In the genomic region with DNA sequence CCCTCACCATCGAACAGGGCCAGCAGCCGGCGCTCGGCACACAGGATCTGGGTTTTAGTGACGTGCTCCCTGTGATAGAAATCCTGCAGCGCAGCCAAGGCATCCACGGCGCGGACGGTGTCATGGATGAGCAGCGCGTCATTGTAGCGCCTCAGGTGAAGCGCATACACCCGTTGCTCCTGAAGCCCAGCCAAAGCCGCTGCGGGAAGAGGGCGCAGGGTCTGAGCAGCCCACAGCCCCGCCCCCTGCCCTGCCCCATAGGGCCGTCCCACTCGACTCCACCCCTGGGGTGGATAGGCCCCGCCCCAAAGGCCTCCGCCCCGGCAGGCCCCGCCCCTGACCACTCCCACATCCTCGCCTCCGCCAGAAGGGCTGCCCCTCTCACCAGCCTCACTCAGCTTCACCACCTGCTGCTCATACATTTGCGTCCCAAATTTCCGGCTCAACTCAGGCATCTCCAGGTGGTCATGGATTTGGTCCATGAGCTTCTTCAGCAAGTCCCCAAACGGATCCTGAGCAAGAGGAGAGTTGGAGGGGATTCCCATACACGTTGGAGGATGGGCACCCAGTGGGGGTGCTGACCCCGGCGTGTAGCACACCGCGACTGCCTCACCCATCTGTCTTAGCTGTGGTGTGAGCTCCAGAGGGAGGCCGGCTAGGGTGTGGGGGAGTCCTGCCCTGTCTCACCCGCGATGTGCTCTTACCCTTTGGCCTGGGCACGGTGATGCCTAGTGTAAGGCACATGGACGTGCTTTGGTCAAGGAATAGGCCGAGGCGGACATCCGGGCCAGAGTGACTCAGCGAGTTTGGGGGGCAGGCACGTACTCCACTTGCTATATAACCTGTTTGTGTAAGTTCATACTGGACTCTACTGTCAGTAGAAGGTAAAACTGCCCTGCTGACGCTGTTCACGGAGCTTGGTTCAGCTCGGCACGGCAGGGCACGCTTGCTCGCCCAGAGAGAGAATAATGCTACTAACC, we compare ENCODE assay signal across 1 cellular context.
TF ChIP-seq lines count a peak whose summit lies in the region.

No MANE protein-coding gene starts in this region.

TF ChIP-seq in H1, 55 proteins besides CTCF, POLR2A, EP300 and RAD21:
- peak; percentile 87 for TF ChIP-seq CREB1 (IDR thresholded peaks at IDR 0.05)
- TF ChIP-seq BACH1 (IDR thresholded peaks at IDR 0.05; ENCODE audit: low read length), result peak; percentile 59
- no peak for TF ChIP-seq TCF12 (IDR thresholded peaks at IDR 0.05; ENCODE audit: low read depth, low read length)
- TF ChIP-seq FOSL1 (IDR thresholded peaks at IDR 0.05; ENCODE audit: insufficient read depth, low read depth, low read length), result no peak
- TF ChIP-seq, protein P1, sequence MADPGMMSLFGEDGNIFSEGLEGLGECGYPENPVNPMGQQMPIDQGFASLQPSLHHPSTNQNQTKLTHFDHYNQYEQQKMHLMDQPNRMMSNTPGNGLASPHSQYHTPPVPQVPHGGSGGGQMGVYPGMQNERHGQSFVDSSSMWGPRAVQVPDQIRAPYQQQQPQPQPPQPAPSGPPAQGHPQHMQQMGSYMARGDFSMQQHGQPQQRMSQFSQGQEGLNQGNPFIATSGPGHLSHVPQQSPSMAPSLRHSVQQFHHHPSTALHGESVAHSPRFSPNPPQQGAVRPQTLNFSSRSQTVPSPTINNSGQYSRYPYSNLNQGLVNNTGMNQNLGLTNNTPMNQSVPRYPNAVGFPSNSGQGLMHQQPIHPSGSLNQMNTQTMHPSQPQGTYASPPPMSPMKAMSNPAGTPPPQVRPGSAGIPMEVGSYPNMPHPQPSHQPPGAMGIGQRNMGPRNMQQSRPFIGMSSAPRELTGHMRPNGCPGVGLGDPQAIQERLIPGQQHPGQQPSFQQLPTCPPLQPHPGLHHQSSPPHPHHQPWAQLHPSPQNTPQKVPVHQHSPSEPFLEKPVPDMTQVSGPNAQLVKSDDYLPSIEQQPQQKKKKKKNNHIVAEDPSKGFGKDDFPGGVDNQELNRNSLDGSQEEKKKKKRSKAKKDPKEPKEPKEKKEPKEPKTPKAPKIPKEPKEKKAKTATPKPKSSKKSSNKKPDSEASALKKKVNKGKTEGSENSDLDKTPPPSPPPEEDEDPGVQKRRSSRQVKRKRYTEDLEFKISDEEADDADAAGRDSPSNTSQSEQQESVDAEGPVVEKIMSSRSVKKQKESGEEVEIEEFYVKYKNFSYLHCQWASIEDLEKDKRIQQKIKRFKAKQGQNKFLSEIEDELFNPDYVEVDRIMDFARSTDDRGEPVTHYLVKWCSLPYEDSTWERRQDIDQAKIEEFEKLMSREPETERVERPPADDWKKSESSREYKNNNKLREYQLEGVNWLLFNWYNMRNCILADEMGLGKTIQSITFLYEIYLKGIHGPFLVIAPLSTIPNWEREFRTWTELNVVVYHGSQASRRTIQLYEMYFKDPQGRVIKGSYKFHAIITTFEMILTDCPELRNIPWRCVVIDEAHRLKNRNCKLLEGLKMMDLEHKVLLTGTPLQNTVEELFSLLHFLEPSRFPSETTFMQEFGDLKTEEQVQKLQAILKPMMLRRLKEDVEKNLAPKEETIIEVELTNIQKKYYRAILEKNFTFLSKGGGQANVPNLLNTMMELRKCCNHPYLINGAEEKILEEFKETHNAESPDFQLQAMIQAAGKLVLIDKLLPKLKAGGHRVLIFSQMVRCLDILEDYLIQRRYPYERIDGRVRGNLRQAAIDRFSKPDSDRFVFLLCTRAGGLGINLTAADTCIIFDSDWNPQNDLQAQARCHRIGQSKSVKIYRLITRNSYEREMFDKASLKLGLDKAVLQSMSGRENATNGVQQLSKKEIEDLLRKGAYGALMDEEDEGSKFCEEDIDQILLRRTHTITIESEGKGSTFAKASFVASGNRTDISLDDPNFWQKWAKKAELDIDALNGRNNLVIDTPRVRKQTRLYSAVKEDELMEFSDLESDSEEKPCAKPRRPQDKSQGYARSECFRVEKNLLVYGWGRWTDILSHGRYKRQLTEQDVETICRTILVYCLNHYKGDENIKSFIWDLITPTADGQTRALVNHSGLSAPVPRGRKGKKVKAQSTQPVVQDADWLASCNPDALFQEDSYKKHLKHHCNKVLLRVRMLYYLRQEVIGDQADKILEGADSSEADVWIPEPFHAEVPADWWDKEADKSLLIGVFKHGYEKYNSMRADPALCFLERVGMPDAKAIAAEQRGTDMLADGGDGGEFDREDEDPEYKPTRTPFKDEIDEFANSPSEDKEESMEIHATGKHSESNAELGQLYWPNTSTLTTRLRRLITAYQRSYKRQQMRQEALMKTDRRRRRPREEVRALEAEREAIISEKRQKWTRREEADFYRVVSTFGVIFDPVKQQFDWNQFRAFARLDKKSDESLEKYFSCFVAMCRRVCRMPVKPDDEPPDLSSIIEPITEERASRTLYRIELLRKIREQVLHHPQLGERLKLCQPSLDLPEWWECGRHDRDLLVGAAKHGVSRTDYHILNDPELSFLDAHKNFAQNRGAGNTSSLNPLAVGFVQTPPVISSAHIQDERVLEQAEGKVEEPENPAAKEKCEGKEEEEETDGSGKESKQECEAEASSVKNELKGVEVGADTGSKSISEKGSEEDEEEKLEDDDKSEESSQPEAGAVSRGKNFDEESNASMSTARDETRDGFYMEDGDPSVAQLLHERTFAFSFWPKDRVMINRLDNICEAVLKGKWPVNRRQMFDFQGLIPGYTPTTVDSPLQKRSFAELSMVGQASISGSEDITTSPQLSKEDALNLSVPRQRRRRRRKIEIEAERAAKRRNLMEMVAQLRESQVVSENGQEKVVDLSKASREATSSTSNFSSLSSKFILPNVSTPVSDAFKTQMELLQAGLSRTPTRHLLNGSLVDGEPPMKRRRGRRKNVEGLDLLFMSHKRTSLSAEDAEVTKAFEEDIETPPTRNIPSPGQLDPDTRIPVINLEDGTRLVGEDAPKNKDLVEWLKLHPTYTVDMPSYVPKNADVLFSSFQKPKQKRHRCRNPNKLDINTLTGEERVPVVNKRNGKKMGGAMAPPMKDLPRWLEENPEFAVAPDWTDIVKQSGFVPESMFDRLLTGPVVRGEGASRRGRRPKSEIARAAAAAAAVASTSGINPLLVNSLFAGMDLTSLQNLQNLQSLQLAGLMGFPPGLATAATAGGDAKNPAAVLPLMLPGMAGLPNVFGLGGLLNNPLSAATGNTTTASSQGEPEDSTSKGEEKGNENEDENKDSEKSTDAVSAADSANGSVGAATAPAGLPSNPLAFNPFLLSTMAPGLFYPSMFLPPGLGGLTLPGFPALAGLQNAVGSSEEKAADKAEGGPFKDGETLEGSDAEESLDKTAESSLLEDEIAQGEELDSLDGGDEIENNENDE (IDR thresholded peaks at IDR 0.05; ENCODE audit: insufficient replicate concordance, low read length), result no peak
- no peak for TF ChIP-seq TEAD4 (IDR thresholded peaks at IDR 0.05; ENCODE audit: low read depth, low read length)
- TF ChIP-seq KDM4A (IDR thresholded peaks at IDR 0.05; ENCODE audit: low read depth, low read length, severe bottlenecking), result peak; percentile 45
- no peak for TF ChIP-seq HDAC2 (IDR thresholded peaks at IDR 0.05; ENCODE audit: borderline replicate concordance in 1 of 2, low read depth in 2 of 2, low read length in 2 of 2)
- TF ChIP-seq NRF1 (IDR thresholded peaks at IDR 0.05; ENCODE audit: low read depth, low read length), result no peak
- no peak for TF ChIP-seq BRCA1 (IDR thresholded peaks at IDR 0.05; ENCODE audit: low read depth, low read length)
- TF ChIP-seq HDAC6 (IDR thresholded peaks at IDR 0.05; ENCODE audit: low read depth, low read length), result no peak
- no peak for TF ChIP-seq KDM1A (IDR thresholded peaks at IDR 0.05; ENCODE audit: borderline replicate concordance, low read length)
- TF ChIP-seq TBP (IDR thresholded peaks at IDR 0.05; ENCODE audit: low read depth, low read length), result no peak; the same call in 1 of the 2 replicates
- no peak for TF ChIP-seq RNF2 (IDR thresholded peaks at IDR 0.05; ENCODE audit: borderline replicate concordance, low read depth, low read length, missing control alignments, poor library complexity, severe bottlenecking)
- TF ChIP-seq, protein P2, sequence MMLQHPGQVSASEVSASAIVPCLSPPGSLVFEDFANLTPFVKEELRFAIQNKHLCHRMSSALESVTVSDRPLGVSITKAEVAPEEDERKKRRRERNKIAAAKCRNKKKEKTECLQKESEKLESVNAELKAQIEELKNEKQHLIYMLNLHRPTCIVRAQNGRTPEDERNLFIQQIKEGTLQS (IDR thresholded peaks at IDR 0.05; ENCODE audit: insufficient read depth, low read depth, low read length), result no peak
- TF ChIP-seq EGR1 (IDR thresholded peaks at IDR 0.05; ENCODE audit: borderline replicate concordance, low read depth, low read length), result no peak
- TF ChIP-seq ASH2L (IDR thresholded peaks at IDR 0.05; ENCODE audit: low read length), result peak; percentile 2
- no peak for TF ChIP-seq CBX5 (IDR thresholded peaks at IDR 0.05; ENCODE audit: low read depth, low read length)
- no peak for TF ChIP-seq RXRA (IDR thresholded peaks at IDR 0.05; ENCODE audit: insufficient read depth, low read depth, low read length)
- TF ChIP-seq TAF1 (IDR thresholded peaks at IDR 0.05; ENCODE audit: low read depth, low read length), result peak; percentile 64
- TF ChIP-seq JUND (IDR thresholded peaks at IDR 0.05; ENCODE audit: low read length), result no peak
- TF ChIP-seq SRF (IDR thresholded peaks at IDR 0.05; ENCODE audit: low read depth, low read length), result no peak
- no peak; the same call in 1 of the 2 replicates for TF ChIP-seq GABPA (IDR thresholded peaks at IDR 0.05; ENCODE audit: borderline replicate concordance, insufficient read depth, low read length)
- no peak for TF ChIP-seq SUZ12 (IDR thresholded peaks at IDR 0.05; ENCODE audit: low read length)
- TF ChIP-seq SP2 (IDR thresholded peaks at IDR 0.05; ENCODE audit: low read length), result no peak
- no peak for TF ChIP-seq RBBP5 (IDR thresholded peaks at IDR 0.05; ENCODE audit: borderline replicate concordance, low read depth, low read length)
- TF ChIP-seq, protein P3, sequence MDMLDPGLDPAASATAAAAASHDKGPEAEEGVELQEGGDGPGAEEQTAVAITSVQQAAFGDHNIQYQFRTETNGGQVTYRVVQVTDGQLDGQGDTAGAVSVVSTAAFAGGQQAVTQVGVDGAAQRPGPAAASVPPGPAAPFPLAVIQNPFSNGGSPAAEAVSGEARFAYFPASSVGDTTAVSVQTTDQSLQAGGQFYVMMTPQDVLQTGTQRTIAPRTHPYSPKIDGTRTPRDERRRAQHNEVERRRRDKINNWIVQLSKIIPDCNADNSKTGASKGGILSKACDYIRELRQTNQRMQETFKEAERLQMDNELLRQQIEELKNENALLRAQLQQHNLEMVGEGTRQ (IDR thresholded peaks at IDR 0.05; ENCODE audit: low read length), result no peak
- no peak for TF ChIP-seq SAP30 (IDR thresholded peaks at IDR 0.05; ENCODE audit: insufficient read depth, insufficient replicate concordance, low read length)
- TF ChIP-seq, protein P4, sequence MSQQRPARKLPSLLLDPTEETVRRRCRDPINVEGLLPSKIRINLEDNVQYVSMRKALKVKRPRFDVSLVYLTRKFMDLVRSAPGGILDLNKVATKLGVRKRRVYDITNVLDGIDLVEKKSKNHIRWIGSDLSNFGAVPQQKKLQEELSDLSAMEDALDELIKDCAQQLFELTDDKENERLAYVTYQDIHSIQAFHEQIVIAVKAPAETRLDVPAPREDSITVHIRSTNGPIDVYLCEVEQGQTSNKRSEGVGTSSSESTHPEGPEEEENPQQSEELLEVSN (IDR thresholded peaks at IDR 0.05), result no peak
- no peak for TF ChIP-seq SIX5 (IDR thresholded peaks at IDR 0.05; ENCODE audit: low read depth, low read length)
- peak; percentile 76; the same call in 1 of the 2 replicates for TF ChIP-seq POLR2AphosphoS5 (IDR thresholded peaks at IDR 0.05; ENCODE audit: low read depth, low read length)
- TF ChIP-seq SIRT6 (IDR thresholded peaks at IDR 0.05; ENCODE audit: low read length), result no peak
- no peak for TF ChIP-seq SP4 (IDR thresholded peaks at IDR 0.05; ENCODE audit: low read length)
- TF ChIP-seq SIN3A (conservative IDR thresholded peaks at IDR 0.05 in 1 of 2, IDR thresholded peaks at IDR 0.05 in 1 of 2; ENCODE audit: low read depth in 1 of 2, low read length in 2 of 2), result peak in 1 of 2 experiments; percentile 71; a peak in 1 of 4 replicates
- no peak for TF ChIP-seq PHF8 (conservative IDR thresholded peaks at IDR 0.05; ENCODE audit: low read depth, low read length)
- TF ChIP-seq JUN (IDR thresholded peaks at IDR 0.05; ENCODE audit: low read depth, low read length), result no peak
- no peak for TF ChIP-seq CHD1 (IDR thresholded peaks at IDR 0.05; ENCODE audit: low read depth, low read length)
- no peak for TF ChIP-seq CTBP2 (IDR thresholded peaks at IDR 0.05; ENCODE audit: borderline replicate concordance, insufficient read depth, insufficient read length, low read length)
- TF ChIP-seq GTF2F1 (IDR thresholded peaks at IDR 0.05; ENCODE audit: borderline replicate concordance, low read depth, low read length), result no peak
- TF ChIP-seq SP1 (IDR thresholded peaks at IDR 0.05; ENCODE audit: low read depth, low read length), result peak; percentile 60; the same call in 1 of the 2 replicates
- TF ChIP-seq TAF7 (optimal IDR thresholded peaks at IDR 0.05; ENCODE audit: borderline replicate concordance, low read depth, low read length), result no peak
- TF ChIP-seq RFX5 (IDR thresholded peaks at IDR 0.05; ENCODE audit: borderline replicate concordance, low read depth, low read length), result no peak
- no peak for TF ChIP-seq CHD2 (IDR thresholded peaks at IDR 0.05; ENCODE audit: low read length)
- TF ChIP-seq YY1 (IDR thresholded peaks at IDR 0.05; ENCODE audit: low read depth, low read length), result no peak
- no peak for TF ChIP-seq CBX8 (IDR thresholded peaks at IDR 0.05; ENCODE audit: borderline replicate concordance, low read depth, low read length)
- no peak for TF ChIP-seq BCL11A (IDR thresholded peaks at IDR 0.05; ENCODE audit: low read depth in 2 of 2, low read length in 2 of 2)
- TF ChIP-seq KDM5A (IDR thresholded peaks at IDR 0.05; ENCODE audit: low read length), result no peak
- no peak for TF ChIP-seq ZNF274 (IDR thresholded peaks at IDR 0.05; ENCODE audit: borderline replicate concordance, extremely low read depth, low read length)
- TF ChIP-seq, protein P5, sequence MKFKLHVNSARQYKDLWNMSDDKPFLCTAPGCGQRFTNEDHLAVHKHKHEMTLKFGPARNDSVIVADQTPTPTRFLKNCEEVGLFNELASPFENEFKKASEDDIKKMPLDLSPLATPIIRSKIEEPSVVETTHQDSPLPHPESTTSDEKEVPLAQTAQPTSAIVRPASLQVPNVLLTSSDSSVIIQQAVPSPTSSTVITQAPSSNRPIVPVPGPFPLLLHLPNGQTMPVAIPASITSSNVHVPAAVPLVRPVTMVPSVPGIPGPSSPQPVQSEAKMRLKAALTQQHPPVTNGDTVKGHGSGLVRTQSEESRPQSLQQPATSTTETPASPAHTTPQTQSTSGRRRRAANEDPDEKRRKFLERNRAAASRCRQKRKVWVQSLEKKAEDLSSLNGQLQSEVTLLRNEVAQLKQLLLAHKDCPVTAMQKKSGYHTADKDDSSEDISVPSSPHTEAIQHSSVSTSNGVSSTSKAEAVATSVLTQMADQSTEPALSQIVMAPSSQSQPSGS (IDR thresholded peaks at IDR 0.05; ENCODE audit: low read length), result no peak
- no peak for TF ChIP-seq POU5F1 (IDR thresholded peaks at IDR 0.05; ENCODE audit: low read depth, low read length)
- no peak for TF ChIP-seq NANOG (IDR thresholded peaks at IDR 0.05; ENCODE audit: insufficient read depth, low read depth, low read length, poor library complexity, severe bottlenecking)
- no peak for TF ChIP-seq CEBPB (IDR thresholded peaks at IDR 0.05; ENCODE audit: low read depth, low read length)
- TF ChIP-seq, protein P6, sequence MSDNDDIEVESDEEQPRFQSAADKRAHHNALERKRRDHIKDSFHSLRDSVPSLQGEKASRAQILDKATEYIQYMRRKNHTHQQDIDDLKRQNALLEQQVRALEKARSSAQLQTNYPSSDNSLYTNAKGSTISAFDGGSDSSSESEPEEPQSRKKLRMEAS (IDR thresholded peaks at IDR 0.05), result 0 out of 2 replicates have a peak, but pooled peaks have one; percentile 6
